ENCODE assay signal across 8 cellular contexts in genomic region chr14:89973234-89973823, GRCh38. TPM values are rescaled to one million over a fixed set of nuclear protein-coding genes. Genes with fewer than 3 reads are reported as not detected.
DNase-seq lines count a peak whose midpoint lies in the region; ATAC-seq, FAIRE-seq and TF ChIP-seq lines count a peak whose summit lies in the region.

No MANE protein-coding gene starts in this region.

- H3K4me1 ChIP-seq in CD8-positive, alpha-beta memory T cell (ENCODE audit: insufficient read depth, low read length): no peaks in the 10 kb centered on the region
- H3K4me1 ChIP-seq in GM12878 (ENCODE audit: control insufficient read depth, insufficient read depth, low read length) (no peaks in the 10 kb centered on the region), hepatocyte (ENCODE audit: insufficient read depth) (no peaks in the 10 kb centered on the region), gastrocnemius medialis (peaks cover 0 to 5% of the 10 kb centered on the region in 2 donors)

- RAD21 ChIA-PET in GM12878 (lab: Charles Lee; ENCODE audit: unreplicated experiment): interaction anchor here (0.9 to 2.7 kb wide), 7 partner anchors 8 to 262 kb away, joined by 3 to 24 read pairs (median 3); no protein-coding TSS in a partner anchor

- no peak for TF ChIP-seq EP300 in GM12878 (IDR thresholded peaks at IDR 0.05; ENCODE audit: borderline replicate concordance in 1 of 2, control insufficient read depth in 1 of 2, low read depth in 2 of 2, low read length in 2 of 2)

- H2AFZ ChIP-seq in GM12878 (ENCODE audit: control insufficient read depth, low read depth, low read length) (no peak overlapping the region), hepatocyte (no peak overlapping the region)

- peak overlapping the region in 2 of 8 donors; percentile 9 to 51 for H3K27ac Mint-ChIP-seq in CD8-positive, alpha-beta memory T cell

- intact Hi-C loops in GM12878 (cut with micrococcal nuclease; ENCODE audit: unreplicated experiment) (loop anchor here (1.0 to 2.0 kb wide), 2 partner anchors 87 to 262 kb away; partner anchors contain the start of gene KCNK13), gastrocnemius medialis (cut with DNase I; ENCODE audit: low total_unique reads) (no loop called here)

- H3K36me3 Mint-ChIP-seq in CD8-positive, alpha-beta memory T cell: peaks cover 6 to 75% (median 26%) of the 10 kb centered on the region in 3 donors

- H3K4me3 Mint-ChIP-seq in CD8-positive, alpha-beta memory T cell: no peak overlapping the region

- TF ChIP-seq RAD21 in GM12878 (IDR thresholded peaks at IDR 0.05; ENCODE audit: insufficient read depth, low read depth, low read length): peak; percentile 59

- H3K4me2 ChIP-seq in GM12878 (ENCODE audit: control insufficient read depth, insufficient read depth): no peak overlapping the region
- no peak overlapping the region for H3K4me2 ChIP-seq in hepatocyte

- H3K27ac ChIP-seq in CD8-positive, alpha-beta memory T cell (ENCODE audit: low read depth, low read length): no peak overlapping the region
- H3K27ac ChIP-seq in GM12878 (ENCODE audit: control insufficient read depth, insufficient read depth) (no peak overlapping the region), hepatocyte (no peak overlapping the region), gastrocnemius medialis (no peak overlapping the region)

- 61% methylated on average over 7 of the region's 7 CpGs for WGBS in GM12878 (ENCODE audit: insufficient coverage, insufficient replicate concordance, low lambda C conversion rate, missing lambda C conversion rate)
- WGBS in hepatocyte (ENCODE audit: low lambda C conversion rate, missing lambda C conversion rate): 61% methylated on average over 7 of the region's 7 CpGs

- TF ChIP-seq CTCF in GM12878 (IDR thresholded peaks at IDR 0.05 in 2 of 3, conservative IDR thresholded peaks at IDR 0.05 in 1 of 3; ENCODE audit: control insufficient read depth in 2 of 3, extremely low read depth in 1 of 3, insufficient read depth in 1 of 3, low read depth in 3 of 3, low read length in 3 of 3): peak; percentile 71 to 87 (median 84)
- peak; percentile 81 for TF ChIP-seq CTCF in hepatocyte (IDR thresholded peaks at IDR 0.05; ENCODE audit: poor library complexity)
- peak; percentile 57 to 82 (median 63) for TF ChIP-seq CTCF in gastrocnemius medialis (IDR thresholded peaks at IDR 0.05 in 4 of 5, conservative IDR thresholded peaks at IDR 0.05 in 1 of 5)

- H3K4me3 ChIP-seq in CD8-positive, alpha-beta memory T cell (ENCODE audit: low read length): no peak overlapping the region
- no peak overlapping the region for H3K4me3 ChIP-seq in GM12878
- H3K4me3 ChIP-seq in hepatocyte: no peak overlapping the region
- H3K4me3 ChIP-seq in gastrocnemius medialis: no peak overlapping the region

- H3K9ac ChIP-seq in GM12878 (ENCODE audit: control insufficient read depth, insufficient read depth, low read length): no peak overlapping the region

- H4K20me1 ChIP-seq in GM12878 (ENCODE audit: control insufficient read depth, insufficient read depth): no peaks in the 10 kb centered on the region
- no peaks in the 10 kb centered on the region for H4K20me1 ChIP-seq in hepatocyte (ENCODE audit: insufficient read depth, poor library complexity, severe bottlenecking)

- peaks cover 0 to 5% (median 4%) of the 10 kb centered on the region in 3 donors for H3K4me1 Mint-ChIP-seq in CD8-positive, alpha-beta memory T cell

- in situ Hi-C loops in GM12878 (cut with MboI) (loop anchor here (10.0 kb wide), 1 partner anchor 261 kb away; no protein-coding TSS in a partner anchor), gastrocnemius medialis (cut with MboI; ENCODE audit: low sequenced_read_pairs in 4 of 4) (loop anchor here (25.0 kb wide), 2 partner anchors 289 to 789 kb away; partner anchors contain the start of gene PSMC1 (in 2 of the 4))

- BruUV-seq in GM12878 (replicated peaks; lab: Mats Ljungman, UMichigan): no TSS peak

- no peaks in the 10 kb centered on the region for H3K27me3 ChIP-seq in CD8-positive, alpha-beta memory T cell (ENCODE audit: insufficient read depth, low read length, poor library complexity, severe bottlenecking)
- H3K27me3 ChIP-seq in GM12878 (replicated peaks in 1 of 2; ENCODE audit: control insufficient read depth in 2 of 2, insufficient read depth in 2 of 2, low read length in 1 of 2) (no peaks in the 10 kb centered on the region), hepatocyte (no peaks in the 10 kb centered on the region), gastrocnemius medialis (no peaks in the 10 kb centered on the region)

- ATAC-seq in GM21526 (IDR thresholded peaks at IDR 0.05; ENCODE audit: low FRiP score, unreplicated experiment) (peak; percentile 53), SK-N-SH treated with all-trans-retinoic acid at 6 μM for 48 hours (peak; percentile 99), GM12878 (peak; percentile 87), gastrocnemius medialis (peak; percentile 91 to 97)

- FAIRE-seq in GM12878 (lab: Jason Lieb, UNC): peak; percentile 75

- POLR2A ChIA-PET in CD8-positive, alpha-beta memory T cell (lab: Charles Lee): no interaction called here
- POLR2A ChIA-PET in GM12878 (lab: Charles Lee): interaction anchor here (0.5 to 1.6 kb wide), 3 partner anchors 14 to 368 kb away, joined by 3 to 10 read pairs (median 4); no protein-coding TSS in a partner anchor

- SMC1A ChIA-PET in GM12878 (lab: Charles Lee; ENCODE audit: uncharacterized antibody, unreplicated experiment): interaction anchor here (0.6 to 3.2 kb wide), 9 partner anchors 9 to 945 kb away, joined by 3 to 11 read pairs (median 4); no protein-coding TSS in a partner anchor

- H3K9me3 Mint-ChIP-seq in CD8-positive, alpha-beta memory T cell: no peaks in the 10 kb centered on the region

- peaks cover 0 to 2% of the 10 kb centered on the region in 2 donors for H3K27me3 Mint-ChIP-seq in CD8-positive, alpha-beta memory T cell

- H3K9me3 ChIP-seq in CD8-positive, alpha-beta memory T cell (ENCODE audit: low read length): no peaks in the 10 kb centered on the region
- H3K9me3 ChIP-seq in GM12878 (replicated peaks; ENCODE audit: control insufficient read depth, insufficient read depth, low read length) (no peaks in the 10 kb centered on the region), hepatocyte (ENCODE audit: low read depth) (no peaks in the 10 kb centered on the region), gastrocnemius medialis (no peaks in the 10 kb centered on the region)

- peak in 4 of 5 donors; percentile 10 to 56 (median 29) for DNase-seq in CD8-positive, alpha-beta memory T cell
- DNase-seq in NAMALWA (ENCODE audit: low spot score) (peak; percentile 66), GM12878 (ENCODE audit: low read depth, low spot score) (peak; percentile 4), hepatocyte (ENCODE audit: low spot score) (peak; percentile 84), gastrocnemius medialis (peak in 1 of 2 donors; percentile 51), cortex of kidney (lab: John Stamatoyannopoulos, UW) (no peak)

- peaks cover 40% of the 10 kb centered on the region for H3K36me3 ChIP-seq in CD8-positive, alpha-beta memory T cell (ENCODE audit: insufficient read depth, low read length)
- peaks cover 3 to 28% of the 10 kb centered on the region in 2 experiments; a peak in 3 of 4 replicates for H3K36me3 ChIP-seq in GM12878 (ENCODE audit: control insufficient read depth in 2 of 2, insufficient read depth in 2 of 2, low read length in 1 of 2)
- no peaks in the 10 kb centered on the region for H3K36me3 ChIP-seq in hepatocyte (replicated peaks; ENCODE audit: insufficient read depth, low read depth)
- H3K36me3 ChIP-seq in gastrocnemius medialis: peaks cover 0 to 14% of the 10 kb centered on the region in 2 donors

- H3K9me2 ChIP-seq in hepatocyte (replicated peaks; ENCODE audit: insufficient read depth): no peaks in the 10 kb centered on the region

- H3K79me2 ChIP-seq in GM12878 (ENCODE audit: control insufficient read depth, insufficient read depth, low read length) (no peaks in the 10 kb centered on the region), hepatocyte (no peaks in the 10 kb centered on the region)

- CTCF ChIA-PET in CD8-positive, alpha-beta memory T cell (lab: Charles Lee): interaction anchor here (1.2 to 4.1 kb wide), 11 partner anchors 9 to 785 kb away, joined by 3 to 27 read pairs (median 6); partner anchors contain the start of gene TDP1
- CTCF ChIA-PET in GM12878 (lab: Yijun Ruan, JAX): interaction anchor here (0.7 to 5.8 kb wide), 25 partner anchors 8 to 261 kb away, joined by 3 to 65 read pairs (median 4); partner anchors contain the start of gene TDP1

- TF ChIP-seq POLR2A in GM12878 (IDR thresholded peaks at IDR 0.05; ENCODE audit: low read depth, low read length): no peak
- TF ChIP-seq POLR2A in gastrocnemius medialis (IDR thresholded peaks at IDR 0.05): no peak

RNA-seq across cellular contexts. Expression of gene TDP1, which starts 17.6 kb away (rescaled TPM):
- total RNA-seq in CD8-positive, alpha-beta memory T cell: 10 to 100 TPM; 82.2 to 84.2 TPM
- polyA plus RNA-seq in CD8-positive, alpha-beta memory T cell: 38.7 TPM
- 135 and 143 TPM in 2 replicates for total RNA-seq in GM12878 (2013; cell fraction: nucleolus; rRNA removed)
- total RNA-seq in GM12878 (2014; rRNA removed) (54.4 and 58.3 TPM in 2 replicates), GM12878 (2014; rRNA removed; fragmentation: Illumina TruSeq; extraction: Trizol) (52.0 and 52.4 TPM in 2 replicates), GM12878 (2021) (55.1 and 56.1 TPM in 2 replicates), hepatocyte (14.7 and 19.4 TPM in 2 replicates), gastrocnemius medialis (1 to 10 TPM; 2.0 to 5.0 (median 3.8) TPM)
- 23.7 TPM for polyA plus RNA-seq in GM12878 (2011; ENCODE audit: low read depth)
- polyA plus RNA-seq in GM12878 (2011; rRNA removed) (58.4 and 63.1 TPM in 2 replicates), GM12878 (2014; fragmentation: Illumina TruSeq; extraction: Trizol) (53.8 and 61.3 TPM in 2 replicates), GM12878 (2014; fragmentation: Nextera tagmentation; extraction: Ambion mirVana) (10 to 100 TPM; 40.2 to 41.5 TPM), GM12878 (2014; rRNA removed) (35.5 and 40.4 TPM in 2 replicates), GM12878 (2016; fragmentation: Nextera tagmentation; extraction: Ambion mirVana) (10 to 100 TPM; 57.9 to 60.4 TPM), hepatocyte (12.1 and 19.9 TPM in 2 replicates)
- 54.8 and 59.0 TPM in 2 replicates for polyA plus RNA-seq in GM12878 (2011; cell fraction: cytosol; rRNA removed)
- polyA plus RNA-seq in GM12878 (2011; cell fraction: nucleus; rRNA removed): 55.2 and 55.4 TPM in 2 replicates
- 24.3 and 32.2 TPM in 2 replicates for polyA plus RNA-seq in GM12878 (2012)
- 78.4 and 80.4 TPM in 2 replicates for polyA minus RNA-seq in GM12878 (2011; rRNA and poly(A)+ RNA removed)
- 19.9 and 21.1 TPM in 2 replicates for polyA minus RNA-seq in GM12878 (2011; cell fraction: cytosol; rRNA and poly(A)+ RNA removed)
- polyA minus RNA-seq in GM12878 (2011; cell fraction: nucleus; rRNA and poly(A)+ RNA removed): 49.0 and 59.4 TPM in 2 replicates

RNA-seq across cellular contexts. Expression of gene EFCAB11, which starts 18.8 kb away (rescaled TPM):
- 10 to 100 TPM in 1 of 2 experiments, 1 to 10 TPM in 1; 9.8 to 12.1 TPM for total RNA-seq in CD8-positive, alpha-beta memory T cell
- 2.0 TPM for polyA plus RNA-seq in CD8-positive, alpha-beta memory T cell
- total RNA-seq in GM12878 (2013; cell fraction: nucleolus; rRNA removed): 48.0 and 50.5 TPM in 2 replicates
- total RNA-seq in GM12878 (2014; rRNA removed) (8.6 and 11.3 TPM in 2 replicates), GM12878 (2014; rRNA removed; fragmentation: Illumina TruSeq; extraction: Trizol) (15.7 and 16.8 TPM in 2 replicates), GM12878 (2021) (10.3 and 11.5 TPM in 2 replicates), hepatocyte (8.0 and 10.8 TPM in 2 replicates), gastrocnemius medialis (1 to 10 TPM in 3 of 4 donors, under 1 TPM in 1; 0.69 to 1.6 (median 1.6) TPM)
- polyA plus RNA-seq in GM12878 (2011; ENCODE audit: low read depth): 10.5 TPM
- polyA plus RNA-seq in GM12878 (2011; rRNA removed) (20.4 and 31.2 TPM in 2 replicates), GM12878 (2014; fragmentation: Illumina TruSeq; extraction: Trizol) (14.8 and 18.2 TPM in 2 replicates), GM12878 (2014; fragmentation: Nextera tagmentation; extraction: Ambion mirVana) (10 to 100 TPM; 35.8 to 37.4 TPM), GM12878 (2014; rRNA removed) (10.3 and 12.4 TPM in 2 replicates), GM12878 (2016; fragmentation: Nextera tagmentation; extraction: Ambion mirVana) (10 to 100 TPM; 25.6 to 30.7 TPM), hepatocyte (7.1 and 7.2 TPM in 2 replicates)
- polyA plus RNA-seq in GM12878 (2011; cell fraction: cytosol; rRNA removed): 6.2 and 6.7 TPM in 2 replicates
- polyA plus RNA-seq in GM12878 (2011; cell fraction: nucleus; rRNA removed): 6.0 and 8.0 TPM in 2 replicates
- 12.3 and 13.0 TPM in 2 replicates for polyA plus RNA-seq in GM12878 (2012)
- 7.5 and 9.2 TPM in 2 replicates for polyA minus RNA-seq in GM12878 (2011; rRNA and poly(A)+ RNA removed)
- 1.9 and 6.3 TPM in 2 replicates for polyA minus RNA-seq in GM12878 (2011; cell fraction: cytosol; rRNA and poly(A)+ RNA removed)
- polyA minus RNA-seq in GM12878 (2011; cell fraction: nucleus; rRNA and poly(A)+ RNA removed): 6.9 and 10.1 TPM in 2 replicates
